Comparison of ENCODE assay signal across 18 cellular contexts in genomic region chr7:8130663-8131062, GRCh38.
DNase-seq lines count a peak whose midpoint lies in the region; ATAC-seq, FAIRE-seq and TF ChIP-seq lines count a peak whose summit lies in the region.
"Had no signal": no experiment of that assay in that cellular context is flagged by ENCODE, and none has a peak within 500 bp of the region (broad histone marks: within the 10 kb centered on the region; RNA-seq: fewer than 3 reads in every experiment).

No MANE protein-coding gene starts in this region.

- no peak overlapping the region for H3K14ac ChIP-seq in mesenchymal stem cell (ENCODE audit: low read length in 2 of 2)

- H3K27me3 ChIP-seq in CD4-positive, alpha-beta memory T cell (ENCODE audit: insufficient read depth, low read length), result no peaks in the 10 kb centered on the region
- no peaks in the 10 kb centered on the region for H3K27me3 ChIP-seq in Loucy (ENCODE audit: insufficient read depth, low read length, poor library complexity, severe bottlenecking)
- H3K27me3 ChIP-seq in effector memory CD4-positive, alpha-beta T cell (replicated peaks; ENCODE audit: control insufficient read depth, insufficient read depth, low read length, poor library complexity, severe bottlenecking), result no peaks in the 10 kb centered on the region
- H3K27me3 ChIP-seq in mesenchymal stem cell (ENCODE audit: control insufficient read depth in 1 of 2, insufficient read depth in 1 of 2, low read length in 2 of 2), result no peaks in the 10 kb centered on the region

- no peak overlapping the region for H2BK15ac ChIP-seq in mesenchymal stem cell (ENCODE audit: low read depth, poor library complexity, severe bottlenecking)

- H3K4me1 ChIP-seq in A549 (no peaks in the 10 kb centered on the region), Loucy (ENCODE audit: insufficient read depth, low read length, poor library complexity, severe bottlenecking) (peaks cover 85% of the 10 kb centered on the region), mesenchymal stem cell (ENCODE audit: control insufficient read depth, insufficient read depth, low read depth, low read length) (peaks cover 14% of the 10 kb centered on the region)
- peaks cover 96% of the 10 kb centered on the region for H3K4me1 ChIP-seq in CD4-positive, alpha-beta memory T cell (ENCODE audit: insufficient read depth, low read length)
- peaks cover 81% of the 10 kb centered on the region for H3K4me1 ChIP-seq in effector memory CD4-positive, alpha-beta T cell (ENCODE audit: control insufficient read depth, insufficient read depth, low read length, poor library complexity, severe bottlenecking)
- H3K4me1 ChIP-seq: Caco-2 had no signal

- no peak overlapping the region for H3K4me3 ChIP-seq in A549
- H3K4me3 ChIP-seq in CD4-positive, alpha-beta memory T cell (ENCODE audit: low read length in 2 of 2), result no peak overlapping the region
- no peak overlapping the region for H3K4me3 ChIP-seq in Loucy (ENCODE audit: low read length, poor library complexity, severe bottlenecking)
- H3K4me3 ChIP-seq in effector memory CD4-positive, alpha-beta T cell (ENCODE audit: insufficient read depth, low read depth, low read length, poor library complexity, severe bottlenecking), result no peak overlapping the region
- H3K4me3 ChIP-seq in mesenchymal stem cell (ENCODE audit: insufficient read depth in 1 of 2, low read depth in 1 of 2, low read length in 2 of 2), result no peak overlapping the region

- POLR2A ChIA-PET in A549 (lab: Yijun Ruan, JAX), result no interaction called here
- POLR2A ChIA-PET in CD4-positive, alpha-beta memory T cell (lab: Charles Lee; ENCODE audit: partially characterized antibody), result interaction anchor here (0.6 to 8.0 kb wide), 5 partner anchors 10 to 161 kb away, joined by 3 to 101 read pairs (median 63); partner anchors contain the start of gene GLCCI1

- TF ChIP-seq CTCF in A549 (IDR thresholded peaks at IDR 0.05), result no peak
- TF ChIP-seq CTCF in Loucy (conservative IDR thresholded peaks at IDR 0.05; ENCODE audit: low read length), result no peak

- H3K79me1 ChIP-seq in mesenchymal stem cell (replicated peaks; ENCODE audit: low read length, poor library complexity, severe bottlenecking), result no peaks in the 10 kb centered on the region

- DNase-seq in A549 (ENCODE audit: low read depth in 1 of 2, low spot score in 1 of 2), result no peak
- no peak for DNase-seq in CD4-positive, alpha-beta memory T cell
- DNase-seq in effector memory CD4-positive, alpha-beta T cell, result no peak
- DNase-seq in urothelium cell line (ENCODE audit: low spot score), result no peak
- no peak for DNase-seq in mesenchymal stem cell
- DNase-seq: Caco-2; GOT3; KG1; MM.1S; NCI-H1105; NCI-H1694 treated with DMSO at 0.1 percent for 48 hours; NCI-H345; NCI-H69; NK-92 treated with Interleukin-12 subunit alpha and Interleukin-12 subunit beta, amount 100 ng/mL, for 24 hours had no signal

- TF ChIP-seq POLR2A in A549 (IDR thresholded peaks at IDR 0.05; ENCODE audit: low read length), result no peak

- no peak for ATAC-seq in A549
- no peak for ATAC-seq in GM19397 (IDR thresholded peaks at IDR 0.05; ENCODE audit: unreplicated experiment)
- ATAC-seq in HG02852 (IDR thresholded peaks at IDR 0.05; ENCODE audit: unreplicated experiment), result no peak

- H3F3A ChIP-seq in Loucy (ENCODE audit: low read depth), result peaks cover 6% of the 10 kb centered on the region; the same call in 1 of the 2 replicates

- peak overlapping the region in 4 of 8 donors; percentile 0 to 67 (median 27) for H3K4me3 Mint-ChIP-seq in CD4-positive, alpha-beta memory T cell

- H4K20me1 ChIP-seq in Loucy (ENCODE audit: insufficient read depth, low read length, poor library complexity, severe bottlenecking), result no peaks in the 10 kb centered on the region

- intact Hi-C loops in CD4-positive, alpha-beta memory T cell (cut with micrococcal nuclease), result loop anchor here (5.0 to 10.0 kb wide), 2 partner anchors 488 to 946 kb away; partner anchors contain the start of genes C1GALT1 and UMAD1

- no peaks in the 10 kb centered on the region for H3K79me2 ChIP-seq in Loucy (ENCODE audit: insufficient read depth, low read length)

- H3K27ac Mint-ChIP-seq in CD4-positive, alpha-beta memory T cell, result peak overlapping the region; percentile 93 to 100 (median 97)

- H4K91ac ChIP-seq in mesenchymal stem cell (ENCODE audit: low read length), result no peak overlapping the region

- no peak overlapping the region for H3K18ac ChIP-seq in mesenchymal stem cell (ENCODE audit: low read depth in 1 of 2, low read length in 2 of 2)

- no peak for FAIRE-seq in A549 (lab: Jason Lieb, UNC)
- no peak for FAIRE-seq in urothelium cell line (lab: Jason Lieb, UNC)
- FAIRE-seq: HTR-8/SVneo had no signal

- CTCF ChIA-PET in A549 (lab: Yijun Ruan, JAX), result no interaction called here
- CTCF ChIA-PET in CD4-positive, alpha-beta memory T cell (lab: Charles Lee; ENCODE audit: partially characterized antibody), result interaction anchor here (1.2 to 1.5 kb wide), 2 partner anchors 17 to 163 kb away, joined by 3 to 9 read pairs; partner anchors contain the start of gene GLCCI1

- no peaks in the 10 kb centered on the region for H3K36me3 ChIP-seq in CD4-positive, alpha-beta memory T cell (ENCODE audit: insufficient read depth, low read length)
- H3K36me3 ChIP-seq in Loucy (ENCODE audit: insufficient read depth, low read length), result no peaks in the 10 kb centered on the region
- no peaks in the 10 kb centered on the region for H3K36me3 ChIP-seq in effector memory CD4-positive, alpha-beta T cell (ENCODE audit: control insufficient read depth, insufficient read depth, low read length)
- no peaks in the 10 kb centered on the region for H3K36me3 ChIP-seq in mesenchymal stem cell (ENCODE audit: control insufficient read depth in 1 of 2, insufficient read depth in 2 of 2, low read depth in 1 of 2, low read length in 2 of 2)

- no peak overlapping the region for H2BK12ac ChIP-seq in mesenchymal stem cell (ENCODE audit: low read length in 2 of 2)

- H3K4ac ChIP-seq in mesenchymal stem cell (ENCODE audit: low read depth in 1 of 2, low read length in 2 of 2), result no peak overlapping the region

- H3K27ac ChIP-seq in A549, result no peak overlapping the region
- H3K27ac ChIP-seq in CD4-positive, alpha-beta memory T cell (ENCODE audit: low read depth, low read length), result peak overlapping the region; percentile 57
- peak overlapping the region; percentile 75 for H3K27ac ChIP-seq in effector memory CD4-positive, alpha-beta T cell (ENCODE audit: insufficient read depth, low read length, poor library complexity, severe bottlenecking)
- no peak overlapping the region for H3K27ac ChIP-seq in mesenchymal stem cell (ENCODE audit: low read length, poor library complexity, severe bottlenecking)

- H2BK120ac ChIP-seq in mesenchymal stem cell (ENCODE audit: low read depth, low read length), result no peak overlapping the region

- H3K9me3 ChIP-seq in A549 (no peaks in the 10 kb centered on the region), Loucy (ENCODE audit: insufficient read depth, low read depth, low read length) (no peaks in the 10 kb centered on the region), mesenchymal stem cell (ENCODE audit: control insufficient read depth, low read length) (no peaks in the 10 kb centered on the region)
- no peaks in the 10 kb centered on the region for H3K9me3 ChIP-seq in CD4-positive, alpha-beta memory T cell (ENCODE audit: control insufficient read depth in 1 of 2, low read length in 2 of 2)
- H3K9me3 ChIP-seq in effector memory CD4-positive, alpha-beta T cell (ENCODE audit: control insufficient read depth, low read length), result no peaks in the 10 kb centered on the region
- H3K9me3 ChIP-seq: Caco-2 had no signal

- no peak overlapping the region for H2AK5ac ChIP-seq in mesenchymal stem cell (ENCODE audit: low read length, severe bottlenecking)

- no peak overlapping the region for H2BK5ac ChIP-seq in mesenchymal stem cell (ENCODE audit: low read depth, low read length, poor library complexity, severe bottlenecking)

- no peak overlapping the region for H4K8ac ChIP-seq in mesenchymal stem cell (ENCODE audit: low read length)

- H3K9me2 ChIP-seq in Loucy (replicated peaks; ENCODE audit: low read depth, low read length), result no peaks in the 10 kb centered on the region

- no peak for TF ChIP-seq RAD21 in A549 (conservative IDR thresholded peaks at IDR 0.05 in 1 of 2, IDR thresholded peaks at IDR 0.05 in 1 of 2)

- H2AFZ ChIP-seq in Loucy (ENCODE audit: low read length), result no peak overlapping the region
- H2AFZ ChIP-seq in mesenchymal stem cell (ENCODE audit: low read depth, low read length), result no peak overlapping the region

- peaks cover 71 to 100% (median 90%) of the 10 kb centered on the region in 4 donors for H3K4me1 Mint-ChIP-seq in CD4-positive, alpha-beta memory T cell

- H3K9ac ChIP-seq in Loucy (ENCODE audit: low read depth, low read length, poor library complexity, severe bottlenecking) (peak overlapping the region; percentile 64), mesenchymal stem cell (ENCODE audit: low read length) (no peak overlapping the region)

- no peak for TF ChIP-seq EP300 in A549 (IDR thresholded peaks at IDR 0.05)

- H3K9me3 Mint-ChIP-seq in CD4-positive, alpha-beta memory T cell, result peaks cover 0 to 2% (median 0%) of the 10 kb centered on the region in 8 donors

- no peaks in the 10 kb centered on the region for H3K36me3 Mint-ChIP-seq in CD4-positive, alpha-beta memory T cell

- no peak overlapping the region for H3K23ac ChIP-seq in mesenchymal stem cell (ENCODE audit: low read length in 2 of 2)

- 19% methylated on average over 1 of the region's 1 CpG for WGBS in A549 (ENCODE audit: missing lambda C conversion rate)
- 100% methylated on average over 1 of the region's 1 CpG for WGBS in mesenchymal stem cell

- no peaks in the 10 kb centered on the region for H3K27me3 Mint-ChIP-seq in CD4-positive, alpha-beta memory T cell

- H3K4me2 ChIP-seq in A549, result no peak overlapping the region
- H3K4me2 ChIP-seq in Loucy (ENCODE audit: low read depth, low read length, poor library complexity, severe bottlenecking), result no peak overlapping the region
- H3K4me2 ChIP-seq in mesenchymal stem cell (ENCODE audit: low read length, poor library complexity, severe bottlenecking), result no peak overlapping the region

TF ChIP-seq in A549, 52 proteins besides CTCF, POLR2A, EP300 and RAD21:
- peak; percentile 87 for TF ChIP-seq MAFK (IDR thresholded peaks at IDR 0.05; ENCODE audit: partially characterized antibody)
- TF ChIP-seq JUN (IDR thresholded peaks at IDR 0.05), result no peak

Comparison
In these comparisons a context has a peak if more than half of its experiments do, and no peak if none do; other contexts are left out.
1. H3K27ac ChIP-seq: peak in CD4-positive, alpha-beta memory T cell (single experiment) and effector memory CD4-positive, alpha-beta T cell (single experiment); none in A549 (0 of 2) and mesenchymal stem cell (single experiment).